In the genomic region with DNA sequence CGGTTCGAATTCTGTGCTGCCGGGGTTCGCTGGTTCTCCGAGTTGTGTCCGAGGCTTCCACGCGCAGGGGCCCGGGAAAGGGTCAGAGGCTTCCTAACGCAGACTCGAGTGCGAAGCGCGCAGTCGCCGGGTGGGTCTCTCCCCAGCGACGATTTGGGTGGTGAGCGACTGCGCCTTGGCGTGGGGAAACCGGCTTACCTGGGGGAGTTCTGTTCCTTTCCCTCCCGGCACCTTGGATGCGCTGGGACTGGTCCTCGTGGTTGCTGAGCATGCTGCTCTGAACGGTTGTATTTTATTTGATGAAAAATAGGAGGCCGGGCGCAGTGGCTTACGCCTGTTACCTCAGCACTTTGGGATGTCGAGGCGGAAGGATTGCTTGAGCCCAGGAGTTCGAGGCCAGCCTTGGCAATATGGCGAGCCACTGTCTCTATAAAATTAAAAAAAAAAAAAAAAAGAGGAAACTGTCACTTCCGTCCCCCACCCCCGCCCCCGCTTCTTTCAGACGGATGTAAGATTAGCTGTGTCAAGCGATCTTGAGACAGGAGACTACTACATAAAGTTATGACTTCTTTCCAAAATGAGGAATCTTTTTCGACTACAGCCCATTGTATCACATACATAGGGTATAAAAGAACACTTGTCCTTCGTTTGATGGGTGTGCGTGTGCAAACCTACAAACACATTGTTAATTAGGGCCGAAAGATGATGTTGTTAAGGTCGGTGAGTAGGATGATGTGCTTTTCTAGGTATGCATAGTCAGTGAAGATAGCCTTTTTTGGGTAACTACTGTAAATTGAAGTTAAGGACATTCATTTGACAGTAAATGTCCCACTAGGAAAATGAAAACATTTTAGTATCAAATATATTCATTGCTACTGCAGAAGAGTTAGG, we compare ENCODE assay signal across 8 cellular contexts. TPM values are rescaled to one million over a fixed set of nuclear protein-coding genes. Genes with fewer than 3 reads are reported as not detected.
DNase-seq lines count a peak whose midpoint lies in the region; ATAC-seq and TF ChIP-seq lines count a peak whose summit lies in the region.

Gene CCDC18, plus strand, starts transcription at position 2 of the 891 bp plus-strand sequence. CDS start 2,638 bp downstream, outside the sequence.

- no peaks in the 10 kb centered on the region for H3K27me3 ChIP-seq in mononuclear cell (ENCODE audit: insufficient read depth, low read length)
- peaks cover 0 to 10% (median 0%) of the 10 kb centered on the region in 5 donors for H3K27me3 ChIP-seq in subcutaneous abdominal adipose tissue (ENCODE audit: control insufficient read depth in 5 of 5, insufficient read depth in 4 of 5, low read length in 5 of 5)

- H3K27ac Mint-ChIP-seq in CD14-positive monocyte (peak within 1 kb of the TSS; percentile 99 to 100 (median 100)), T-cell (peak within 1 kb of the TSS; percentile 95 to 96)
- peak within 1 kb of the TSS; percentile 96 for H3K27ac Mint-ChIP-seq in central memory CD8-positive, alpha-beta T cell (ENCODE audit: low read depth)

- POLR2A ChIA-PET in T-cell (lab: Charles Lee): interaction anchor here (0.6 to 1.1 kb wide), 5 partner anchors 29 to 219 kb away, joined by 3 to 5 read pairs (median 4); partner anchors contain the start of gene MTF2 (in 1 of the 2)

- TF ChIP-seq POLR2A in GM18526 (IDR thresholded peaks at IDR 0.05; ENCODE audit: extremely low read depth, insufficient read length): peak; percentile 53

- no peaks in the 10 kb centered on the region for H3K9me3 ChIP-seq in mononuclear cell (ENCODE audit: low read depth, low read length)
- H3K9me3 ChIP-seq in subcutaneous abdominal adipose tissue (ENCODE audit: control insufficient read depth in 5 of 5, low read length in 5 of 5): peaks cover 0 to 2% (median 0%) of the 10 kb centered on the region in 5 donors

- peaks cover 41% of the 10 kb centered on the region for H3K4me1 ChIP-seq in mononuclear cell (ENCODE audit: insufficient read depth, low read length)
- H3K4me1 ChIP-seq in subcutaneous abdominal adipose tissue (ENCODE audit: control insufficient read depth in 5 of 5, insufficient read depth in 5 of 5, low read length in 5 of 5): peaks cover 12 to 33% (median 28%) of the 10 kb centered on the region in 5 donors

- DNase-seq in CD14-positive monocyte (ENCODE audit: low spot score): no peak
- peak in 29 of 34 experiments; percentile 39 to 66 (median 51) for DNase-seq in T-cell
- DNase-seq in central memory CD8-positive, alpha-beta T cell (ENCODE audit: low spot score in 2 of 2): peak in 1 of 2 donors; percentile 63
- DNase-seq in middle frontal gyrus (ENCODE audit: extremely low spot score, low spot score): no peak

- ATAC-seq in HG03520 (IDR thresholded peaks at IDR 0.05; ENCODE audit: unreplicated experiment) (peak; percentile 3), T-cell (replicated peaks in 1 of 4) (peak; percentile 10 to 45 (median 16))
- peak; percentile 50 for ATAC-seq in central memory CD8-positive, alpha-beta T cell (replicated peaks; ENCODE audit: extremely low read depth, poor library complexity, severe bottlenecking)

- no peak for TF ChIP-seq CTCF in CD14-positive monocyte (IDR thresholded peaks at IDR 0.05)

- peaks cover 0 to 6% (median 0%) of the 10 kb centered on the region in 7 donors for H3K9me3 Mint-ChIP-seq in CD14-positive monocyte
- H3K9me3 Mint-ChIP-seq in T-cell: no peaks in the 10 kb centered on the region
- H3K9me3 Mint-ChIP-seq in central memory CD8-positive, alpha-beta T cell: no peaks in the 10 kb centered on the region

- intact Hi-C loops in CD14-positive monocyte (cut with micrococcal nuclease): loop anchor here in 1 of 2 donors (5.0 kb wide), 1 partner anchor 166 kb away; the partner anchor contains the start of gene DR1

- H3K4me3 Mint-ChIP-seq in CD14-positive monocyte (peak within 1 kb of the TSS; percentile 98 to 99), T-cell (peak within 1 kb of the TSS; percentile 88 to 94 (median 92))
- peak within 1 kb of the TSS; percentile 89 for H3K4me3 Mint-ChIP-seq in central memory CD8-positive, alpha-beta T cell

- H3K36me3 ChIP-seq in subcutaneous abdominal adipose tissue (ENCODE audit: control insufficient read depth in 5 of 5, insufficient read depth in 5 of 5, low read length in 5 of 5): peaks cover 0 to 2% (median 0%) of the 10 kb centered on the region in 5 donors

- peaks cover 43% of the 10 kb centered on the region for H3K4me1 Mint-ChIP-seq in CD14-positive monocyte
- peaks cover 42 to 60% (median 54%) of the 10 kb centered on the region in 3 donors for H3K4me1 Mint-ChIP-seq in T-cell
- H3K4me1 Mint-ChIP-seq in central memory CD8-positive, alpha-beta T cell: peaks cover 55% of the 10 kb centered on the region

- peaks cover 5 to 15% of the 10 kb centered on the region in 2 donors for H3K36me3 Mint-ChIP-seq in CD14-positive monocyte
- H3K36me3 Mint-ChIP-seq in T-cell: peaks cover 11% of the 10 kb centered on the region
- peaks cover 14% of the 10 kb centered on the region for H3K36me3 Mint-ChIP-seq in central memory CD8-positive, alpha-beta T cell (ENCODE audit: insufficient read depth)

- H3K27me3 Mint-ChIP-seq in CD14-positive monocyte (ENCODE audit: low read depth in 3 of 3) (no peaks in the 10 kb centered on the region), T-cell (no peaks in the 10 kb centered on the region)
- no peaks in the 10 kb centered on the region for H3K27me3 Mint-ChIP-seq in central memory CD8-positive, alpha-beta T cell

- CTCF ChIA-PET in T-cell (lab: Charles Lee): interaction anchor here in 1 of 2 donors (0.6 kb wide), 2 partner anchors 17 to 698 kb away, joined by 3 read pairs; partner anchors contain the start of gene DNTTIP2

- H3K27ac ChIP-seq in subcutaneous abdominal adipose tissue (ENCODE audit: low read depth, low read length): peak within 1 kb of the TSS; percentile 100

- peak within 1 kb of the TSS; percentile 98 for H3K4me3 ChIP-seq in mononuclear cell (ENCODE audit: low read length)
- H3K4me3 ChIP-seq in subcutaneous abdominal adipose tissue (ENCODE audit: low read depth in 1 of 5, low read length in 5 of 5): peak within 1 kb of the TSS; percentile 75 to 100 (median 96)

- H3K9ac ChIP-seq in subcutaneous abdominal adipose tissue (ENCODE audit: low read length in 5 of 5): peak within 1 kb of the TSS; percentile 95 to 100 (median 100)

RNA-seq across cellular contexts. Expression of gene CCDC18, which starts in this region (rescaled TPM):
- polyA plus RNA-seq in CD14-positive monocyte: 1 to 10 TPM; 2.8 to 5.9 TPM
- 10 to 100 TPM in 1 of 5 donors, 1 to 10 TPM in 4; 7.4 to 10.1 (median 8.8) TPM for total RNA-seq in T-cell
- 7.6 TPM for total RNA-seq in mononuclear cell

Comparison
In these comparisons a context has a peak if more than half of its experiments do, and no peak if none do; other contexts are left out.
1. DNase-seq: peak in T-cell (29 of 34); none in CD14-positive monocyte (single experiment) and middle frontal gyrus (single experiment).
2. Peak in every context shown above with its lines, with median percentiles within 50 percentile points of each other: H3K27ac Mint-ChIP-seq, H3K4me3 Mint-ChIP-seq and ATAC-seq.